Comparison of ENCODE assay signal across 8 cellular contexts in the genomic region with DNA sequence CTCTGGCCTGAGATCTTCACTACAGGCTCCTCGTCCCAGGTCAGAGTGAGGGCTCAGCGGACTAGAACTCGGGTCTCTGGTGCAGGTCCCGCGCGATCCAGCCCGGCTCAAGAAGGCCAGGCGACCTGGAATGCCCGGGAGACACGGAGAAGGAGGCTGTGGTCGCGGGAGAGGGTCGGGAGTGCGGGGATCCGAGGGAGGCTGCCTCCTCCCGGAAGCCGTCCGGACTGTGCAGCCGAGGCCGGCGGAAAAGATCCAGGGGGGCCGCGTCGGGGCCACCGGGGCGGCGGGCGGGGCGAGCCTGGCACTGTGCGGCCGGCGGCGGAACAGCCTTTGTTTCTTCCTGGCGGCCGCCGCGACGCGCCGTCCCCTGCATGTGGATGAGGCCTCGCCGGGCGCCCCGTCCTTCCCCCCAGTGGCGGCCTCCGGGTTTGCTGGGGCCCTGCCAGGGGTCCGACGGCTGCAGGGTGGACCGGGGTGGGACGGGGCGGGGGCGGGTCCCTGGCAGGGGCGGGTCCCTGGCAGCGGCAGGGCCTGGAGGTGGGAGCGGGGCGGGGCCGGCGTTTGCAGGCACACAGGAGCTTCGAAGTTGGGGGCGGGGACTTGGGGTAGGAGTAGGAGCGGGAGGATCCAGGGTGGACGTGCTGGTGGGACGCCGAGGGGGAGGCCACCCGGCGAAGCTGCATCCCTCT. TPM values are rescaled to one million over a fixed set of nuclear protein-coding genes. Genes with fewer than 3 reads are reported as not detected.
DNase-seq lines count a peak whose midpoint lies in the region; ATAC-seq, FAIRE-seq and TF ChIP-seq lines count a peak whose summit lies in the region.
"Had no signal": no experiment of that assay in that cellular context is flagged by ENCODE, and none has a peak within 500 bp of the region (broad histone marks: within the 10 kb centered on the region; RNA-seq: fewer than 3 reads in every experiment).

No MANE protein-coding gene starts in this region.

- peaks cover 0 to 12% of the 10 kb centered on the region in 2 experiments; a peak in 2 of 4 replicates for H3K4me1 ChIP-seq in HCT116 (ENCODE audit: control insufficient read depth in 1 of 2, insufficient read depth in 2 of 2, low read length in 2 of 2)
- H3K4me1 ChIP-seq in Panc1 (ENCODE audit: control insufficient read depth, insufficient read depth, low read length): no peaks in the 10 kb centered on the region
- H3K4me1 ChIP-seq in kidney (ENCODE audit: control insufficient read depth in 1 of 2, insufficient read depth in 1 of 2, low read depth in 1 of 2, low read length in 2 of 2): peaks cover 0 to 4% of the 10 kb centered on the region in 2 donors

- no peak for TF ChIP-seq RAD21 in HCT116 (IDR thresholded peaks at IDR 0.05; ENCODE audit: low read depth)

- H3K79me2 ChIP-seq in HCT116 (ENCODE audit: insufficient read depth, low read length): no peaks in the 10 kb centered on the region

- no peak overlapping the region for H2AFZ ChIP-seq in HCT116 (ENCODE audit: low read depth, low read length, poor library complexity, severe bottlenecking)

- H3K36me3 Mint-ChIP-seq in glutamatergic neuron (ENCODE audit: unreplicated experiment): peaks cover 17% of the 10 kb centered on the region

- no peaks in the 10 kb centered on the region for H4K20me1 ChIP-seq in HCT116 (ENCODE audit: insufficient read depth)

- ATAC-seq in HCT116 (peak; percentile 88), Panc1 (peak; percentile 57), HG03139 (IDR thresholded peaks at IDR 0.05; ENCODE audit: unreplicated experiment) (no peak)

- no peak for FAIRE-seq in kidney (lab: Jason Lieb, UNC)
- FAIRE-seq: endometrium had no signal

- H3K4me2 ChIP-seq in HCT116 (ENCODE audit: low read length): peak overlapping the region; percentile 60

- no peak for TF ChIP-seq POLR2A in HCT116 (IDR thresholded peaks at IDR 0.05; ENCODE audit: borderline replicate concordance, extremely low read depth, insufficient read depth, insufficient read length)

- no peak overlapping the region for H3K27ac Mint-ChIP-seq in glutamatergic neuron (ENCODE audit: unreplicated experiment)

- H3K9ac ChIP-seq in HCT116 (ENCODE audit: low read length) (no peak overlapping the region), kidney (ENCODE audit: low read length in 2 of 2) (no peak overlapping the region)

- H3K27me3 ChIP-seq in HCT116 (ENCODE audit: insufficient read depth, low read length): no peaks in the 10 kb centered on the region
- peaks cover 16% of the 10 kb centered on the region for H3K27me3 ChIP-seq in Panc1 (ENCODE audit: control insufficient read depth, insufficient read depth, low read length)

- peak overlapping the region; percentile 8 to 9; a peak in 1 of 4 replicates for H3K4me3 ChIP-seq in HCT116 (replicated peaks in 1 of 2; ENCODE audit: low read depth in 1 of 2, low read length in 2 of 2)
- peak overlapping the region; percentile 14 to 21 for H3K4me3 ChIP-seq in Panc1 (ENCODE audit: low read depth in 2 of 2, low read length in 2 of 2)
- no peak overlapping the region for H3K4me3 ChIP-seq in kidney (ENCODE audit: low read length in 2 of 2)

- intact Hi-C loops in HCT116 (cut with micrococcal nuclease) (no loop called here), Panc1 (cut with micrococcal nuclease; ENCODE audit: unreplicated experiment) (no loop called here), kidney (cut with DNase I) (no loop called here)

- no TSS peak for BruUV-seq in HCT116 (replicated peaks; lab: Mats Ljungman, UMichigan)
- no TSS peak for BruUV-seq in Panc1 (replicated peaks; lab: Mats Ljungman, UMichigan)

- H3K9me3 Mint-ChIP-seq in glutamatergic neuron (ENCODE audit: unreplicated experiment): peaks cover 12% of the 10 kb centered on the region

- peaks cover 25% of the 10 kb centered on the region for H3K27me3 Mint-ChIP-seq in glutamatergic neuron (ENCODE audit: unreplicated experiment)

- POLR2A ChIA-PET in HCT116 (lab: Charles Lee) (no interaction called here), Panc1 (lab: Charles Lee) (interaction anchor here (0.6 kb wide), 1 partner anchor 58 kb away, joined by 3 read pairs; no protein-coding TSS in a partner anchor)

- peaks cover 2% of the 10 kb centered on the region for H3K4me1 Mint-ChIP-seq in glutamatergic neuron (ENCODE audit: low read depth, unreplicated experiment)

- no peaks in the 10 kb centered on the region for H3K36me3 ChIP-seq in HCT116 (ENCODE audit: control insufficient read depth in 1 of 2, insufficient read depth in 2 of 2, low read length in 2 of 2)
- H3K36me3 ChIP-seq in Panc1 (ENCODE audit: control insufficient read depth, insufficient read depth, low read length): no peaks in the 10 kb centered on the region
- no peaks in the 10 kb centered on the region for H3K36me3 ChIP-seq in kidney (ENCODE audit: control insufficient read depth in 1 of 2, insufficient read depth in 2 of 2, low read length in 2 of 2)

- no peaks in the 10 kb centered on the region for H3K9me2 ChIP-seq in HCT116 (ENCODE audit: insufficient read depth)

- CTCF ChIA-PET in HCT116 (lab: Charles Lee): interaction anchor here (1.0 to 1.1 kb wide), 3 partner anchors 9 to 50 kb away, joined by 3 to 4 read pairs (median 3); no protein-coding TSS in a partner anchor
- CTCF ChIA-PET in Panc1 (lab: Charles Lee): interaction anchor here (0.6 kb wide), 1 partner anchor 186 kb away, joined by 4 read pairs; no protein-coding TSS in a partner anchor

- DNase-seq in HCT116 (ENCODE audit: low read depth, low spot score) (no peak), Panc1 (ENCODE audit: low read depth, low spot score) (no peak), glutamatergic neuron (no peak), retina (peak; percentile 52), NCI-H2081 (lab: John Stamatoyannopoulos, UW) (no peak), kidney (no peak)

- H3K9me3 ChIP-seq in HCT116 (ENCODE audit: control insufficient read depth in 1 of 2, insufficient read depth in 1 of 2, low read depth in 1 of 2, low read length in 2 of 2): no peaks in the 10 kb centered on the region; a peak in 1 of 4 replicates
- H3K9me3 ChIP-seq in Panc1 (ENCODE audit: control insufficient read depth, insufficient read depth, low read depth, low read length): peaks cover 15% of the 10 kb centered on the region
- peaks cover 5 to 18% of the 10 kb centered on the region in 2 donors for H3K9me3 ChIP-seq in kidney (ENCODE audit: control insufficient read depth in 1 of 2, low read length in 2 of 2)

- RAD21 ChIA-PET in HCT116 (lab: Charles Lee; ENCODE audit: low non-redundant PET in 1 of 2, low total read pairs in 2 of 2, uncharacterized antibody in 2 of 2, unreplicated experiment in 2 of 2): no interaction called here

- H3K4me3 Mint-ChIP-seq in glutamatergic neuron (ENCODE audit: unreplicated experiment): peak overlapping the region; percentile 57

- no peak for TF ChIP-seq CTCF in HCT116 (IDR thresholded peaks at IDR 0.05 in 2 of 3, conservative IDR thresholded peaks at IDR 0.05 in 1 of 3; ENCODE audit: borderline replicate concordance in 1 of 3, insufficient read depth in 1 of 3, low read depth in 2 of 3, low read length in 2 of 3)
- TF ChIP-seq CTCF in Panc1 (IDR thresholded peaks at IDR 0.05): no peak; the same call in 1 of the 2 replicates
- TF ChIP-seq CTCF in glutamatergic neuron (IDR thresholded peaks at IDR 0.05; ENCODE audit: partially characterized antibody, unreplicated experiment): no peak
- no peak for TF ChIP-seq CTCF in kidney (IDR thresholded peaks at IDR 0.05; ENCODE audit: borderline replicate concordance, extremely low read depth, insufficient read depth)

- no peak overlapping the region; the same call in 1 of the 2 replicates for H3K27ac ChIP-seq in HCT116 (ENCODE audit: low read depth, low read length)
- no peak overlapping the region for H3K27ac ChIP-seq in Panc1 (ENCODE audit: low read length)
- no peak overlapping the region for H3K27ac ChIP-seq in kidney (ENCODE audit: low read depth in 2 of 2, low read length in 2 of 2)

- in situ Hi-C loops in Panc1 (cut with HindIII; ENCODE audit: low pct_unique_long_range_greater_than_20kb, low sequenced_read_pairs): no loop called here

TF ChIP-seq in HCT116, 20 proteins besides CTCF, POLR2A, EP300 and RAD21 (continues in another document):
- TF ChIP-seq SP1 (IDR thresholded peaks at IDR 0.05; ENCODE audit: low read depth) (no peak), ELF1 (IDR thresholded peaks at IDR 0.05; ENCODE audit: borderline replicate concordance, low read depth) (no peak), EZH2phosphoT487 (IDR thresholded peaks at IDR 0.05; ENCODE audit: borderline replicate concordance) (no peak), SRF (IDR thresholded peaks at IDR 0.05; ENCODE audit: low read depth) (no peak)

RNA-seq across cellular contexts. Expression of a gene that starts 1.0 kb away (rescaled TPM):
- total RNA-seq in HCT116 (2021; ENCODE audit: unreplicated experiment) (0.25 TPM), Panc1 (2021; ENCODE audit: unreplicated experiment) (1.1 TPM), glutamatergic neuron (ENCODE audit: unreplicated experiment) (not detected), kidney (not detected)
- polyA plus RNA-seq in HCT116 (2012): 0.22 TPM in 1 of 2 replicates, not detected in the other
- 5.2 TPM for polyA plus RNA-seq in Panc1 (2012; ENCODE audit: insufficient read length)
- 0.41 TPM for polyA plus RNA-seq in kidney (ENCODE audit: insufficient read depth, low read depth, low replicate concordance)

RNA-seq across cellular contexts. Expression of a gene that starts 32.6 kb away (rescaled TPM):
- total RNA-seq in HCT116 (2021; ENCODE audit: unreplicated experiment) (29.0 TPM), Panc1 (2021; ENCODE audit: unreplicated experiment) (28.6 TPM), glutamatergic neuron (ENCODE audit: unreplicated experiment) (46.9 TPM), kidney (23.8 TPM)
- 17.9 and 19.3 TPM in 2 replicates for polyA plus RNA-seq in HCT116 (2012)
- polyA plus RNA-seq in Panc1 (2012; ENCODE audit: insufficient read length): 40.1 TPM
- polyA plus RNA-seq in kidney (ENCODE audit: insufficient read depth, low read depth, low replicate concordance): 13.9 TPM

Comparison
In these comparisons a context has a peak if more than half of its experiments do, and no peak if none do; other contexts are left out.
1. H3K4me3 ChIP-seq: peak in HCT116 (2 of 2) and Panc1 (2 of 2); none in kidney (0 of 2).